Comparison of ENCODE assay signal across 5 cellular contexts in the genomic region with DNA sequence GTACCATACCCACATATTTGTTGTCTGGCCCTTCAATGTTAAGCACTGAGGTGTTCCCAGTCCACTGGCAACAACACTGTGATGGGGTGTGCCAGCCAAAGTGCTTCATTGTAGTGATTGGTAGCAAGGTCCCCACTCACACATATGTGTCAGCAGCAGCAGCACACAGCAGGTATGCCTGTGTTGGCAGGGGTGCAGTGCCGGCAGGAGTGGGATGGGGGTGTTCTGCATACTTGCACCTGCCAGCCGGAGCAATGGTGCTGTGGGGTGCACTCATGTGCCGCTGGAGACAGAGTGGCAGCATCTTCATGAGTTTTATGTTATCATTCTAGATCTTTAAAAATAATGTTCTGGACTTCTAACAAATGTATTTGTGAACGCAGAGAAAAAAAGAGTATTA.
DNase-seq lines count a peak whose midpoint lies in the region; ATAC-seq and TF ChIP-seq lines count a peak whose summit lies in the region.
"Not testable (repeated sequence)": the region's sequence is repeated elsewhere in the genome, so short reads cannot be mapped to it uniquely, and the experiment has no call there.

No MANE protein-coding gene starts in this region.

- H4K91ac ChIP-seq in mesenchymal stem cell (ENCODE audit: low read length): peak overlapping the region; percentile 27

- H3K36me3 ChIP-seq in esophagus muscularis mucosa; mesenchymal stem cell (ENCODE audit: control insufficient read depth in 1 of 2, insufficient read depth in 2 of 2, low read depth in 1 of 2, low read length in 2 of 2); spleen: not testable (repeated sequence)

- H2AFZ ChIP-seq in mesenchymal stem cell (ENCODE audit: low read depth, low read length): not testable (repeated sequence)

- H3K9me3 Mint-ChIP-seq in chondrocyte (ENCODE audit: low read depth): peaks cover 66% of the 10 kb centered on the region

- H3K79me1 ChIP-seq in mesenchymal stem cell (replicated peaks; ENCODE audit: low read length, poor library complexity, severe bottlenecking): not testable (repeated sequence)

- H3K36me3 Mint-ChIP-seq in chondrocyte (ENCODE audit: low read depth): not testable (repeated sequence)

- TF ChIP-seq POLR2A in esophagus muscularis mucosa (IDR thresholded peaks at IDR 0.05; ENCODE audit: low read depth); spleen (IDR thresholded peaks at IDR 0.05): not testable (repeated sequence)

- not testable (repeated sequence) for TF ChIP-seq CTCF in chondrocyte (IDR thresholded peaks at IDR 0.05); esophagus muscularis mucosa (IDR thresholded peaks at IDR 0.05); spleen (IDR thresholded peaks at IDR 0.05 in 8 of 11, conservative IDR thresholded peaks at IDR 0.05 in 3 of 11)

- H3K4me3 ChIP-seq in esophagus muscularis mucosa; mesenchymal stem cell (ENCODE audit: insufficient read depth in 1 of 2, low read depth in 1 of 2, low read length in 2 of 2); spleen: not testable (repeated sequence)

- not testable (repeated sequence) for H3K14ac ChIP-seq in mesenchymal stem cell (ENCODE audit: low read length in 2 of 2)

- intact Hi-C loops in esophagus muscularis mucosa (cut with DNase I); Right ventricle myocardium inferior (cut with DNase I); spleen (cut with DNase I; ENCODE audit: low total_unique reads): not testable (repeated sequence)

- H3K4me1 ChIP-seq in esophagus muscularis mucosa; mesenchymal stem cell (ENCODE audit: control insufficient read depth, insufficient read depth, low read depth, low read length); spleen: not testable (repeated sequence)

- H3K9ac ChIP-seq in mesenchymal stem cell (ENCODE audit: low read length): not testable (repeated sequence)

- H3K4ac ChIP-seq in mesenchymal stem cell (ENCODE audit: low read depth in 1 of 2, low read length in 2 of 2): not testable (repeated sequence)

- H2BK120ac ChIP-seq in mesenchymal stem cell (ENCODE audit: low read depth, low read length): not testable (repeated sequence)

- H2BK12ac ChIP-seq in mesenchymal stem cell (ENCODE audit: low read length in 2 of 2): not testable (repeated sequence)

- peak; percentile 92 for DNase-seq in chondrocyte (ENCODE audit: low spot score)
- peak; percentile 91 for DNase-seq in esophagus muscularis mucosa (ENCODE audit: extremely low spot score)
- DNase-seq in Right ventricle myocardium inferior (ENCODE audit: missing footprints): peak; percentile 50
- not testable (repeated sequence) for DNase-seq in mesenchymal stem cell
- DNase-seq in spleen: peak; percentile 77

- not testable (repeated sequence) for ATAC-seq in Right ventricle myocardium inferior

- not testable (repeated sequence) for H4K8ac ChIP-seq in mesenchymal stem cell (ENCODE audit: low read length)

- H3K4me3 Mint-ChIP-seq in chondrocyte (ENCODE audit: unreplicated experiment): not testable (repeated sequence)

- not testable (repeated sequence) for H2AK5ac ChIP-seq in mesenchymal stem cell (ENCODE audit: low read length, severe bottlenecking)

- H3K27me3 Mint-ChIP-seq in chondrocyte (ENCODE audit: low read depth): not testable (repeated sequence)

- not testable (repeated sequence) for H3K4me1 Mint-ChIP-seq in chondrocyte (ENCODE audit: low read depth)

- H3K23ac ChIP-seq in mesenchymal stem cell (ENCODE audit: low read length in 2 of 2): not testable (repeated sequence)

- 78% methylated on average over 4 of the region's 4 CpGs for WGBS in esophagus muscularis mucosa
- 83% methylated on average over 3 of the region's 4 CpGs for WGBS in mesenchymal stem cell
- WGBS in spleen, 5 donors: 85 to 93% (median 91%) methylated on average over 4 of the region's 4 CpGs

- H2BK5ac ChIP-seq in mesenchymal stem cell (ENCODE audit: low read depth, low read length, poor library complexity, severe bottlenecking): not testable (repeated sequence)

- TF ChIP-seq EP300 in esophagus muscularis mucosa (IDR thresholded peaks at IDR 0.05): not testable (repeated sequence)

- H3K27me3 ChIP-seq in esophagus muscularis mucosa (peaks cover 0 to 27% (median 0%) of the 10 kb centered on the region in 4 donors), spleen (replicated peaks in 1 of 7) (peaks cover 0 to 15% (median 0%) of the 10 kb centered on the region in 7 donors)
- H3K27me3 ChIP-seq in mesenchymal stem cell (ENCODE audit: control insufficient read depth in 1 of 2, insufficient read depth in 1 of 2, low read length in 2 of 2): not testable (repeated sequence)

- H3K4me2 ChIP-seq in mesenchymal stem cell (ENCODE audit: low read length, poor library complexity, severe bottlenecking): not testable (repeated sequence)

- H2BK15ac ChIP-seq in mesenchymal stem cell (ENCODE audit: low read depth, poor library complexity, severe bottlenecking): not testable (repeated sequence)

- not testable (repeated sequence) for H3K18ac ChIP-seq in mesenchymal stem cell (ENCODE audit: low read depth in 1 of 2, low read length in 2 of 2)

- not testable (repeated sequence) for H3K27ac Mint-ChIP-seq in chondrocyte (ENCODE audit: unreplicated experiment)

- not testable (repeated sequence) for H3K9me3 ChIP-seq in esophagus muscularis mucosa; mesenchymal stem cell (ENCODE audit: control insufficient read depth, low read length); spleen

- not testable (repeated sequence) for H3K27ac ChIP-seq in esophagus muscularis mucosa (replicated peaks in 1 of 4); mesenchymal stem cell (ENCODE audit: low read length, poor library complexity, severe bottlenecking); spleen
